25 cellular contexts compared by ENCODE assay signal in genomic region chr6:16327777-16328325, GRCh38.
"Had no signal": no experiment of that assay in that cellular context is flagged by ENCODE, and none has a peak within 500 bp of the region (broad histone marks: within the 10 kb centered on the region; RNA-seq: fewer than 3 reads in every experiment).

No MANE protein-coding gene starts in this region.

- H3K27me3 Mint-ChIP-seq: activated CD4-positive, alpha-beta T cell treated with anti-CD3 and anti-CD28 coated beads for 36 hours; activated T-cell treated with anti-CD3 and anti-CD28 coated beads, Interleukin-2, amount 50 U/mL, for 24 hours; effector memory CD8-positive, alpha-beta T cell; naive thymus-derived CD8-positive, alpha-beta T cell had no signal

- FAIRE-seq: endothelial cell of umbilical vein, islet of Langerhans had no signal

- H3K27ac Mint-ChIP-seq: activated CD4-positive, alpha-beta T cell treated with anti-CD3 and anti-CD28 coated beads for 36 hours; activated naive CD4-positive, alpha-beta T cell treated with anti-CD3 and anti-CD28 coated beads, Interleukin-2, amount 50 U/mL, for 72 hours had no signal

- H3K4me3 Mint-ChIP-seq: activated CD4-positive, alpha-beta T cell treated with anti-CD3 and anti-CD28 coated beads for 36 hours; activated T-cell treated with anti-CD3 and anti-CD28 coated beads, Interleukin-2, amount 50 U/mL, for 24 hours; effector memory CD8-positive, alpha-beta T cell; naive thymus-derived CD8-positive, alpha-beta T cell; neural crest cell had no signal

- H3K4me3 ChIP-seq: adrenal gland, heart right ventricle, left lung, lower lobe of right lung, spleen, testis, transverse colon had no signal

- DNase-seq: activated CD4-positive, alpha-beta T cell treated with anti-CD3 and anti-CD28 coated beads for 36 hours; activated CD4-positive, alpha-beta T cell treated with anti-CD3 and anti-CD28 coated beads, Interleukin-2, amount 50 U/mL, for 48 hours; activated CD4-positive, CD25-positive, alpha-beta regulatory T cell; activated CD8-positive, alpha-beta memory T cell treated with anti-CD3 and anti-CD28 coated beads, Interleukin-2, amount 50 U/mL, for 48 hours; activated T-cell treated with anti-CD3 and anti-CD28 coated beads, Interleukin-2, amount 50 U/mL, for 24 hours; aorta; brain microvascular endothelial cell; cortex of kidney; effector memory CD8-positive, alpha-beta T cell; foreskin fibroblast; heart right ventricle; left lung; lower lobe of right lung; mesenchymal stem cell; naive thymus-derived CD8-positive, alpha-beta T cell; spleen; stimulated activated naive CD8-positive, alpha-beta T cell treated with anti-CD3 and anti-CD28 coated beads, Interleukin-15, Interleukin-2, amounts not matched to agents 100 U/mL and 50 U/mL, for 24 hours; testis; transverse colon had no signal

- H3K27ac ChIP-seq: adrenal gland, brain microvascular endothelial cell, heart right ventricle, left lung, lower lobe of right lung, spleen, testis, transverse colon had no signal

- H3K27me3 ChIP-seq: adrenal gland, brain microvascular endothelial cell, heart right ventricle, left lung, spleen, testis, transverse colon had no signal

- ATAC-seq: activated CD4-positive, alpha-beta T cell treated with anti-CD3 and anti-CD28 coated beads for 36 hours; activated naive CD4-positive, alpha-beta T cell treated with anti-CD3 and anti-CD28 coated beads, Interleukin-2, amount 50 U/mL, for 72 hours; effector memory CD8-positive, alpha-beta T cell; left lung; lower lobe of right lung; naive thymus-derived CD8-positive, alpha-beta T cell; right cardiac atrium; stimulated activated naive CD8-positive, alpha-beta T cell treated with anti-CD3 and anti-CD28 coated beads, Interleukin-15, Interleukin-2, amounts not matched to agents 100 U/mL and 50 U/mL, for 24 hours had no signal

- H3K9me3 Mint-ChIP-seq: activated naive CD4-positive, alpha-beta T cell treated with anti-CD3 and anti-CD28 coated beads, Interleukin-2, amount 50 U/mL, for 72 hours; activated T-cell treated with anti-CD3 and anti-CD28 coated beads, Interleukin-2, amount 50 U/mL, for 24 hours; effector memory CD8-positive, alpha-beta T cell; naive thymus-derived CD8-positive, alpha-beta T cell had no signal

- H3K9me3 ChIP-seq: adrenal gland, heart right ventricle, left lung, lower lobe of right lung, spleen, testis, transverse colon had no signal
